In genomic region chr3:15858547-15859506, GRCh38 we compare ENCODE assay signal across 8 cellular contexts.
DNase-seq lines count a peak whose midpoint lies in the region; ATAC-seq, FAIRE-seq and TF ChIP-seq lines count a peak whose summit lies in the region.

No MANE protein-coding gene starts in this region.

- H3K36me3 ChIP-seq in K562 (ENCODE audit: control insufficient read depth, insufficient read depth, low read length) (peaks cover 25% of the 10 kb centered on the region; the same call in 2 of the 3 replicates), keratinocyte (ENCODE audit: control insufficient read depth in 2 of 2, extremely low read depth in 1 of 2, insufficient read depth in 2 of 2, low read length in 2 of 2) (peaks cover 0 to 3% of the 10 kb centered on the region in 2 experiments)

- 1% methylated on average over 56 of the region's 70 CpGs for WGBS in K562 (ENCODE audit: insufficient coverage, low coverage, missing lambda C conversion rate)

- CTCF ChIA-PET in K562 (lab: Yijun Ruan, JAX; ENCODE audit: low intra/inter-chr PET ratio), result no interaction called here

- H3K4me1 ChIP-seq in K562 (replicated peaks in 1 of 2; ENCODE audit: control insufficient read depth in 2 of 2, insufficient read depth in 2 of 2, low read length in 2 of 2) (peaks cover 10 to 30% of the 10 kb centered on the region in 2 experiments), keratinocyte (ENCODE audit: control insufficient read depth, extremely low read depth, insufficient read depth, low read length) (peaks cover 14% of the 10 kb centered on the region)

- peak overlapping the region; percentile 98 for H3K4me3 Mint-ChIP-seq in T-helper 17 cell

- peak overlapping the region; percentile 79 for H3K4me2 ChIP-seq in K562 (ENCODE audit: insufficient read depth, low read length)
- H3K4me2 ChIP-seq in keratinocyte (ENCODE audit: control insufficient read depth, extremely low read depth, insufficient read depth, low read depth, low read length), result peak overlapping the region; percentile 98

- H3K27me3 ChIP-seq in K562 (ENCODE audit: control insufficient read depth in 2 of 2, insufficient read depth in 2 of 2, low read length in 2 of 2), result no peaks in the 10 kb centered on the region
- H3K27me3 ChIP-seq in keratinocyte (ENCODE audit: control insufficient read depth, extremely low read depth, insufficient read depth, low read length), result no peaks in the 10 kb centered on the region

- FAIRE-seq in K562 (lab: Jason Lieb, UNC), result peak; percentile 71
- FAIRE-seq in keratinocyte (lab: Jason Lieb, UNC), result no peak

- no peaks in the 10 kb centered on the region for H3K27me3 Mint-ChIP-seq in T-helper 17 cell

- dilution Hi-C loops in keratinocyte (cut with MboI; ENCODE audit: extremely low pct_ligation_motif_present, low sequenced_read_pairs), result no loop called here

- in situ Hi-C loops in K562 (cut with MboI), result no loop called here

- H3K79me2 ChIP-seq in K562 (ENCODE audit: control insufficient read depth, insufficient read depth, low read length), result peaks cover 74% of the 10 kb centered on the region
- H3K79me2 ChIP-seq in keratinocyte (ENCODE audit: control insufficient read depth, insufficient read depth, low read length), result peaks cover 53% of the 10 kb centered on the region

- no peak for TF ChIP-seq POLR2A in K562 (conservative IDR thresholded peaks at IDR 0.05)

- H3K4me3 ChIP-seq in K562, result peak overlapping the region; percentile 82
- peak overlapping the region; percentile 82 to 92 (median 90) for H3K4me3 ChIP-seq in keratinocyte (ENCODE audit: control insufficient read depth in 2 of 3, extremely low read depth in 1 of 3, insufficient read depth in 2 of 3, low read depth in 1 of 3, low read length in 3 of 3)

- H3K27ac Mint-ChIP-seq in T-helper 17 cell, result peak overlapping the region; percentile 79

- H3K4me1 Mint-ChIP-seq in T-helper 17 cell, result peaks cover 30% of the 10 kb centered on the region

- BruUV-seq in K562 (replicated peaks; lab: Mats Ljungman, UMichigan), result no TSS peak

- no peak for TF ChIP-seq RAD21 in K562 (CRISPR knock-in tag; conservative IDR thresholded peaks at IDR 0.05 in 1 of 2, IDR thresholded peaks at IDR 0.05 in 1 of 2)

- ATAC-seq in GM21381 (IDR thresholded peaks at IDR 0.05; ENCODE audit: unreplicated experiment) (peak; percentile 65), T-helper 17 cell (peak; percentile 77), K562 (peak; percentile 76)

- peak; percentile 78 for DNase-seq in ELF-1 (ENCODE audit: low read depth, low spot score)
- peak; percentile 25 for DNase-seq in HT1080 (ENCODE audit: low read depth)
- peak; percentile 53 to 61 (median 56) for DNase-seq in T-helper 17 cell
- DNase-seq in K562 (ENCODE audit: extremely low read depth in 1 of 4, low spot score in 3 of 4), result peak; percentile 49 to 84 (median 58)
- DNase-seq in keratinocyte (ENCODE audit: low read depth, low spot score), result no peak
- DNase-seq in stimulated activated CD4-positive, alpha-beta T cell treated with anti-CD3 and anti-CD28 coated beads, Interleukin-15, amount 100 ng/mL, for 24 hours, result peak; percentile 74
- no peak for DNase-seq in inferior parietal cortex (ENCODE audit: extremely low spot score)

- H3K9me3 ChIP-seq in T-helper 17 cell (ENCODE audit: control insufficient read depth, low read length, poor library complexity, severe bottlenecking) (no peaks in the 10 kb centered on the region), K562 (replicated peaks; ENCODE audit: control insufficient read depth, insufficient read depth, low read depth, low read length) (0 out of 2 replicates have a peak, but pooled peaks cover 5% of the 10 kb centered on the region), keratinocyte (ENCODE audit: control insufficient read depth, low read depth, low read length) (no peaks in the 10 kb centered on the region)

- peaks cover 5% of the 10 kb centered on the region for H3K36me3 Mint-ChIP-seq in T-helper 17 cell (ENCODE audit: low read depth)

- TF ChIP-seq CTCF in K562 (IDR thresholded peaks at IDR 0.05 in 2 of 3, conservative IDR thresholded peaks at IDR 0.05 in 1 of 3; ENCODE audit: insufficient read depth in 2 of 3, low read depth in 1 of 3, low read length in 3 of 3) (peak in 1 of 3 experiments; percentile 5; a peak in 1 of 6 replicates), keratinocyte (optimal IDR thresholded peaks at IDR 0.05 in 1 of 3, IDR thresholded peaks at IDR 0.05 in 1 of 3, conservative IDR thresholded peaks at IDR 0.05 in 1 of 3; ENCODE audit: extremely low read depth in 1 of 3, insufficient read depth in 2 of 3, low read length in 3 of 3) (no peak)

- H3K9me1 ChIP-seq in K562 (ENCODE audit: control insufficient read depth, insufficient read depth, low read length) (no peaks in the 10 kb centered on the region), keratinocyte (ENCODE audit: control insufficient read depth, extremely low read depth, insufficient read depth, low read length) (no peaks in the 10 kb centered on the region)

- H4K20me1 ChIP-seq in K562 (replicated peaks; ENCODE audit: control insufficient read depth, insufficient read depth, low read length), result peaks cover 5% of the 10 kb centered on the region; the same call in 1 of the 2 replicates
- no peaks in the 10 kb centered on the region for H4K20me1 ChIP-seq in keratinocyte (ENCODE audit: control insufficient read depth, extremely low read depth, insufficient read depth, low read length)

- peak overlapping the region; percentile 70 to 95 for H3K9ac ChIP-seq in K562 (ENCODE audit: insufficient read depth in 1 of 2, low read depth in 2 of 2, low read length in 2 of 2)
- peak overlapping the region; percentile 86 for H3K9ac ChIP-seq in keratinocyte (ENCODE audit: control insufficient read depth, extremely low read depth, insufficient read depth, low read length)

- intact Hi-C loops in K562 (cut with micrococcal nuclease), result no loop called here

- POLR2A ChIA-PET in K562 (lab: Yijun Ruan, JAX), result interaction anchor here (0.9 kb wide), 1 partner anchor 17 kb away, joined by 3 read pairs; no protein-coding TSS in a partner anchor

- peak overlapping the region; percentile 80 for H3K27ac ChIP-seq in K562 (ENCODE audit: extremely low read depth, low read depth, low read length)
- H3K27ac ChIP-seq in keratinocyte (ENCODE audit: control insufficient read depth, insufficient read depth, low read length), result peak overlapping the region; percentile 73

- H2AFZ ChIP-seq in K562 (ENCODE audit: low read depth, low read length) (peak overlapping the region; percentile 63), keratinocyte (ENCODE audit: control insufficient read depth, low read length) (peak overlapping the region; percentile 75)

- TF ChIP-seq EP300 in K562 (IDR thresholded peaks at IDR 0.05; ENCODE audit: low read length), result 0 out of 2 replicates have a peak, but pooled peaks have one; percentile 11

TF ChIP-seq in K562, 482 proteins besides CTCF, POLR2A, EP300 and RAD21 (continues in another document):
- TF ChIP-seq MTA1 (IDR thresholded peaks at IDR 0.05; ENCODE audit: borderline replicate concordance) (no peak), ZNF778 (CRISPR knock-in tag; IDR thresholded peaks at IDR 0.05) (no peak), BHLHE40 (IDR thresholded peaks at IDR 0.05; ENCODE audit: low read length) (peak; percentile 56), TGIF2 (CRISPR knock-in tag; IDR thresholded peaks at IDR 0.05) (peak; percentile 74; the same call in 1 of the 2 replicates), NBN (IDR thresholded peaks at IDR 0.05; ENCODE audit: low read depth) (no peak), E2F1 (CRISPR knock-in tag; IDR thresholded peaks at IDR 0.05) (peak; percentile 70), SIN3B (IDR thresholded peaks at IDR 0.05; ENCODE audit: low read depth) (no peak), ZNF408 (CRISPR knock-in tag; IDR thresholded peaks at IDR 0.05; ENCODE audit: low read depth) (no peak), ATF7 (IDR thresholded peaks at IDR 0.05) (0 out of 2 replicates have a peak, but pooled peaks have one; percentile 10), NR2C1 (IDR thresholded peaks at IDR 0.05) (peak; percentile 88), NR2C1 (tag; IDR thresholded peaks at IDR 0.05) (peak; percentile 95), MYC (IDR thresholded peaks at IDR 0.05; ENCODE audit: low read depth, low read length) (peak; percentile 68), MYC (CRISPR knock-in tag; IDR thresholded peaks at IDR 0.05; ENCODE audit: borderline replicate concordance, low read depth) (no peak), C11orf30 (IDR thresholded peaks at IDR 0.05; ENCODE audit: low read depth) (no peak), MEF2A (IDR thresholded peaks at IDR 0.05; ENCODE audit: control insufficient read depth, low read depth, low read length) (no peak), ERF (CRISPR knock-in tag; IDR thresholded peaks at IDR 0.05) (0 out of 2 replicates have a peak, but pooled peaks have one; percentile 36), ZNF445 (CRISPR knock-in tag; IDR thresholded peaks at IDR 0.05; ENCODE audit: low read depth) (no peak), MXI1 (IDR thresholded peaks at IDR 0.05; ENCODE audit: low read depth, low read length) (no peak), ARID2 (IDR thresholded peaks at IDR 0.05) (no peak), NCOA1 (IDR thresholded peaks at IDR 0.05; ENCODE audit: low read depth) (no peak), SRSF3 (IDR thresholded peaks at IDR 0.05; ENCODE audit: insufficient read depth, low read length) (no peak), KAT7 (CRISPR knock-in tag; IDR thresholded peaks at IDR 0.05; ENCODE audit: borderline replicate concordance) (peak; percentile 94; the same call in 1 of the 2 replicates), FOXA1 (IDR thresholded peaks at IDR 0.05; ENCODE audit: borderline replicate concordance) (no peak), ZNF699 (CRISPR knock-in tag; IDR thresholded peaks at IDR 0.05; ENCODE audit: insufficient replicate concordance) (no peak), NFE2 (IDR thresholded peaks at IDR 0.05; ENCODE audit: low read depth) (no peak), POLR2B (IDR thresholded peaks at IDR 0.05; ENCODE audit: low read depth, partially characterized antibody) (no peak), TAF15 (IDR thresholded peaks at IDR 0.05; ENCODE audit: low read depth, low read length) (no peak), ZBTB8A (IDR thresholded peaks at IDR 0.05; ENCODE audit: partially characterized antibody) (no peak), KAT2B (IDR thresholded peaks at IDR 0.05; ENCODE audit: low read depth, low read length) (no peak)

Comparison
In these comparisons a context has a peak if more than half of its experiments do, and no peak if none do; other contexts are left out.
1. DNase-seq: peak in ELF-1 (single experiment), HT1080 (single experiment), T-helper 17 cell (3 of 3), K562 (4 of 4) and stimulated activated CD4-positive, alpha-beta T cell treated with anti-CD3 and anti-CD28 coated beads, Interleukin-15, amount 100 ng/mL, for 24 hours (single experiment); none in keratinocyte (single experiment) and inferior parietal cortex (single experiment).
2. Peak in every context shown above with its lines, with median percentiles within 50 percentile points of each other: ATAC-seq.